Comparison of ENCODE assay signal across 33 cellular contexts in genomic region chr11:96082936-96083335, GRCh38.
"Had no signal": no experiment of that assay in that cellular context is flagged by ENCODE, and none has a peak within 500 bp of the region (broad histone marks: within the 10 kb centered on the region; RNA-seq: fewer than 3 reads in every experiment).

No MANE protein-coding gene starts in this region.

- FAIRE-seq: astrocyte, colon, endometrium, endothelial cell of umbilical vein, frontal cortex had no signal

- H3K27me3 ChIP-seq: brain microvascular endothelial cell had no signal

- H3K36me3 ChIP-seq: brain microvascular endothelial cell had no signal

- H3K27ac ChIP-seq: brain microvascular endothelial cell, epithelial cell of prostate, WERI-Rb-1 had no signal

- ATAC-seq: activated CD4-positive, alpha-beta T cell treated with anti-CD3 and anti-CD28 coated beads for 36 hours; activated T-cell treated with anti-CD3 and anti-CD28 coated beads, Interleukin-2, amount 50 U/mL, for 4 hours; activated T-helper 17 cell treated with anti-CD3 and anti-CD28 coated beads, Interleukin-2, amount 50 U/mL, for 72 hours; esophagus mucosa; T-cell; T-helper 17 cell had no signal

- DNase-seq: activated CD4-positive, alpha-beta memory T cell treated with anti-CD3 and anti-CD28 coated beads, Interleukin-2, amount 10 ng/mL, durations not matched to agents 7 days and 5 days; activated CD4-positive, alpha-beta T cell treated with anti-CD3 and anti-CD28 coated beads for 36 hours; activated CD4-positive, alpha-beta T cell treated with anti-CD3 and anti-CD28 coated beads, Interleukin-2, amount 10 ng/mL, durations not matched to agents 24 days and 14 days; activated CD4-positive, alpha-beta T cell treated with anti-CD3 and anti-CD28 coated beads, Interleukin-2, amount 50 U/mL, for 4 hours; activated CD4-positive, CD25-positive, alpha-beta regulatory T cell; activated CD4-positive, CD25-positive, alpha-beta regulatory T cell treated with anti-CD3 and anti-CD28 coated beads, Interleukin-2, amount 50 U/mL, for 72 hours; activated CD8-positive, alpha-beta memory T cell treated with anti-CD3 and anti-CD28 coated beads, Interleukin-2, amount 50 U/mL, for 48 hours; activated effector memory CD4-positive, alpha-beta T cell treated with Interleukin-2 at 50 U/mL for 16 hours; activated gamma-delta T cell treated with Interleukin-2 at 50 U/mL for 16 hours; activated naive CD4-positive, alpha-beta T cell treated with anti-CD3 and anti-CD28 coated beads, Interleukin-2, amount 50 U/mL, for 16 hours; activated naive CD4-positive, alpha-beta T cell treated with Interleukin-2 at 50 U/mL for 16 hours; activated T-cell treated with anti-CD3 and anti-CD28 coated beads for 4 hours; activated T-cell treated with anti-CD3 and anti-CD28 coated beads, Interleukin-2, amount 50 U/mL, for 4 hours; amniotic stem cell; anterior cingulate cortex; brain microvascular endothelial cell; caudate nucleus; cortex of kidney; effector CD8-positive, alpha-beta T cell; foreskin fibroblast; SW 1271; T-cell; T-helper 17 cell; T1000; WERI-Rb-1 had no signal
